11 cellular contexts compared by ENCODE assay signal in genomic region chr20:59159091-59159821, GRCh38. TPM values are rescaled to one million over a fixed set of nuclear protein-coding genes. Genes with fewer than 3 reads are reported as not detected.
A peak's percentile ranks its signal among the peaks of the same experiment; 100 is the strongest.
DNase-seq lines count a peak whose midpoint lies in the region; ATAC-seq and TF ChIP-seq lines count a peak whose summit lies in the region.
"Had no signal": no experiment of that assay in that cellular context is flagged by ENCODE, and none has a peak within 500 bp of the region (broad histone marks: within the 10 kb centered on the region; RNA-seq: fewer than 3 reads in every experiment).

No MANE protein-coding gene starts in this region.

- H3K4me1 ChIP-seq in colonic mucosa = no peaks in the 10 kb centered on the region

- H3K9ac ChIP-seq in colonic mucosa (ENCODE audit: low read depth in 2 of 2, low read length in 2 of 2) = no peak overlapping the region

- H3K36me3 Mint-ChIP-seq in type B pancreatic cell = no peaks in the 10 kb centered on the region

- no peaks in the 10 kb centered on the region for H3K9me3 Mint-ChIP-seq in type B pancreatic cell

- DNase-seq in Jurkat, Clone E6-1 (ENCODE audit: low read depth, low spot score) = peak; percentile 85
- DNase-seq in activated CD4-positive, alpha-beta T cell treated with anti-CD3 and anti-CD28 coated beads, Interleukin-2, amount 50 U/mL, for 1 hour = peak; percentile 69
- DNase-seq in colonic mucosa (peak; percentile 19), type B pancreatic cell (ENCODE audit: extremely low spot score, unreplicated experiment) (no peak), ecto neural progenitor cell (ENCODE audit: low spot score) (no peak)
- DNase-seq in stimulated activated CD8-positive, alpha-beta memory T cell treated with anti-CD3 and anti-CD28 coated beads, Interleukin-4, amount 100 ng/mL, for 1 hour (ENCODE audit: low read depth in 2 of 2, low spot score in 1 of 2) = peak; percentile 40 to 45
- DNase-seq: GF-D8, glutamatergic neuron had no signal

- H3K4me3 ChIP-seq in Jurkat, Clone E6-1 (ENCODE audit: low read length) = peak overlapping the region; percentile 57
- no peak overlapping the region for H3K4me3 ChIP-seq in colonic mucosa

- H3K4me1 Mint-ChIP-seq in type B pancreatic cell (ENCODE audit: unreplicated experiment) = peaks cover 25% of the 10 kb centered on the region

- H3K27me3 ChIP-seq in colonic mucosa = no peaks in the 10 kb centered on the region

- H3K27ac Mint-ChIP-seq in type B pancreatic cell = no peak overlapping the region

- no peaks in the 10 kb centered on the region for H3K36me3 ChIP-seq in colonic mucosa

- TF ChIP-seq CTCF in colonic mucosa (IDR thresholded peaks at IDR 0.05) = no peak
- no peak for TF ChIP-seq CTCF in type B pancreatic cell (conservative IDR thresholded peaks at IDR 0.05)

- no peak overlapping the region for H3K4me3 Mint-ChIP-seq in type B pancreatic cell

- peaks cover 11% of the 10 kb centered on the region for H3K27me3 Mint-ChIP-seq in type B pancreatic cell

- no peak for ATAC-seq in HG02588 (IDR thresholded peaks at IDR 0.05; ENCODE audit: unreplicated experiment)
- ATAC-seq in GM18519 (IDR thresholded peaks at IDR 0.05; ENCODE audit: low FRiP score, unreplicated experiment) = no peak

- intact Hi-C loops in colonic mucosa (cut with DNase I) = no loop called here

- no peaks in the 10 kb centered on the region for H3K9me3 ChIP-seq in colonic mucosa

- H3K27ac ChIP-seq in colonic mucosa = no peak overlapping the region

RNA-seq across cellular contexts. Expression of gene ZNF831, which starts 4.4 kb away (rescaled TPM):
- 0.76 TPM for polyA plus RNA-seq in Jurkat, Clone E6-1 (2012; ENCODE audit: insufficient read depth, insufficient read length)
- under 1 TPM; 0.20 to 0.27 TPM for total RNA-seq in colonic mucosa
- total RNA-seq in type B pancreatic cell (ENCODE audit: low replicate concordance) = not detected in 2 replicates
- polyA plus RNA-seq: neural cell had no signal

Comparison
In these comparisons a context has a peak if more than half of its experiments do, and no peak if none do; other contexts are left out.
1. DNase-seq: peak in Jurkat, Clone E6-1 (single experiment), activated CD4-positive, alpha-beta T cell treated with anti-CD3 and anti-CD28 coated beads, Interleukin-2, amount 50 U/mL, for 1 hour (single experiment), colonic mucosa (single experiment) and stimulated activated CD8-positive, alpha-beta memory T cell treated with anti-CD3 and anti-CD28 coated beads, Interleukin-4, amount 100 ng/mL, for 1 hour (2 of 2); none in type B pancreatic cell (single experiment) and ecto neural progenitor cell (single experiment).